Comparison of ENCODE assay signal across 25 cellular contexts in genomic region chr3:85483986-85484385, GRCh38.
DNase-seq lines count a peak whose midpoint lies in the region; ATAC-seq, FAIRE-seq and TF ChIP-seq lines count a peak whose summit lies in the region.
"Had no signal": no experiment of that assay in that cellular context is flagged by ENCODE, and none has a peak within 500 bp of the region (broad histone marks: within the 10 kb centered on the region; RNA-seq: fewer than 3 reads in every experiment).

No MANE protein-coding gene starts in this region.

- peak overlapping the region; percentile 75 for H3K27ac ChIP-seq in SK-N-MC
- H3K27ac ChIP-seq in osteoblast (ENCODE audit: low read depth, low read length): peak overlapping the region; percentile 27
- no peak overlapping the region for H3K27ac ChIP-seq in HepG2 (ENCODE audit: extremely low read length, insufficient read depth, low read length)
- H3K27ac ChIP-seq: A549; BLaER1 treated with 17β-estradiol and CSF1 and Interleukin-3, amounts not matched to agents 10 nM and 100 nM had no signal

- H3K9me3 Mint-ChIP-seq in activated T-helper 1 cell treated with anti-CD3 and anti-CD28 coated beads, Interleukin-12 subunit alpha, Interleukin-12 subunit beta, Interleukin-2, Interleukin-4 antibody, amounts not matched to agents 30 ng/mL and 10 ng/mL and 1 ng/mL, durations not matched to agents 14 hours and 24 hours and 36 hours: no peaks in the 10 kb centered on the region

- no peaks in the 10 kb centered on the region for H3K36me3 ChIP-seq in SK-N-MC (ENCODE audit: insufficient read depth, low read length)
- H3K36me3 ChIP-seq in osteoblast (ENCODE audit: insufficient read depth, low read length): no peaks in the 10 kb centered on the region
- H3K36me3 ChIP-seq in skeletal muscle satellite cell (ENCODE audit: insufficient read depth, low read length): no peaks in the 10 kb centered on the region
- H3K36me3 ChIP-seq in HepG2 (replicated peaks in 1 of 2; ENCODE audit: control insufficient read depth in 1 of 2, insufficient read depth in 2 of 2, low read length in 2 of 2): no peaks in the 10 kb centered on the region
- H3K36me3 ChIP-seq: BE2C; BLaER1 treated with 17β-estradiol and CSF1 and Interleukin-3, amounts not matched to agents 10 nM and 100 nM had no signal

- ATAC-seq in HepG2: no peak
- ATAC-seq in GM21423 (IDR thresholded peaks at IDR 0.05; ENCODE audit: unreplicated experiment): no peak
- ATAC-seq: A549, GM12878 had no signal

- POLR2A ChIA-PET in HepG2 (lab: Yijun Ruan, JAX): no interaction called here

- no peaks in the 10 kb centered on the region for H3K79me2 ChIP-seq in osteoblast (ENCODE audit: insufficient read depth, low read length)
- H3K79me2 ChIP-seq in HepG2 (ENCODE audit: insufficient read depth, low read length): no peaks in the 10 kb centered on the region

- CTCF ChIA-PET in HepG2 (lab: Yijun Ruan, JAX; ENCODE audit: low intra/inter-chr PET ratio, low total read pairs): no interaction called here

- no peaks in the 10 kb centered on the region for H3K36me3 Mint-ChIP-seq in activated T-helper 1 cell treated with anti-CD3 and anti-CD28 coated beads, Interleukin-12 subunit alpha, Interleukin-12 subunit beta, Interleukin-2, Interleukin-4 antibody, amounts not matched to agents 30 ng/mL and 10 ng/mL and 1 ng/mL, durations not matched to agents 14 hours and 24 hours and 36 hours (ENCODE audit: low read depth)
- H3K36me3 Mint-ChIP-seq: CD14-positive monocyte; CD8-positive, alpha-beta memory T cell had no signal

- in situ Hi-C loops in HepG2 (cut with HindIII; ENCODE audit: extremely low pct_ligation_motif_present, low pct_unique_long_range_greater_than_20kb): no loop called here

- H3K4me2 ChIP-seq in osteoblast (ENCODE audit: insufficient read depth, low read length): peak overlapping the region; percentile 67
- H3K4me2 ChIP-seq in skeletal muscle satellite cell (ENCODE audit: low read length): peak overlapping the region; percentile 62
- H3K4me2 ChIP-seq in HepG2 (ENCODE audit: low read depth, low read length): no peak overlapping the region
- H3K4me2 ChIP-seq: A549; BLaER1 treated with 17β-estradiol and CSF1 and Interleukin-3, amounts not matched to agents 10 nM and 100 nM had no signal

- no peak overlapping the region for H3K4me3 Mint-ChIP-seq in activated T-helper 1 cell treated with anti-CD3 and anti-CD28 coated beads, Interleukin-12 subunit alpha, Interleukin-12 subunit beta, Interleukin-2, Interleukin-4 antibody, amounts not matched to agents 30 ng/mL and 10 ng/mL and 1 ng/mL, durations not matched to agents 14 hours and 24 hours and 36 hours
- H3K4me3 Mint-ChIP-seq: CD14-positive monocyte; CD4-positive, alpha-beta T cell; CD8-positive, alpha-beta memory T cell had no signal

- no peak overlapping the region for H3K9ac ChIP-seq in SK-N-MC (ENCODE audit: insufficient read length)
- no peak overlapping the region for H3K9ac ChIP-seq in skeletal muscle satellite cell (ENCODE audit: low read depth, low read length)
- no peak overlapping the region for H3K9ac ChIP-seq in HepG2 (ENCODE audit: insufficient read depth, low read depth, low read length)
- H3K9ac ChIP-seq: BLaER1 treated with 17β-estradiol and CSF1 and Interleukin-3, amounts not matched to agents 10 nM and 100 nM had no signal

- TF ChIP-seq CTCF in osteoblast (IDR thresholded peaks at IDR 0.05; ENCODE audit: extremely low read depth, low read depth, low read length) (no peak), HepG2 (CRISPR knock-in tag; IDR thresholded peaks at IDR 0.05) (no peak)

- no peak overlapping the region for H2AFZ ChIP-seq in osteoblast (ENCODE audit: low read length)
- no peak overlapping the region for H2AFZ ChIP-seq in HepG2 (ENCODE audit: low read length)

- no peaks in the 10 kb centered on the region for H3K4me1 Mint-ChIP-seq in activated T-helper 1 cell treated with anti-CD3 and anti-CD28 coated beads, Interleukin-12 subunit alpha, Interleukin-12 subunit beta, Interleukin-2, Interleukin-4 antibody, amounts not matched to agents 30 ng/mL and 10 ng/mL and 1 ng/mL, durations not matched to agents 14 hours and 24 hours and 36 hours (ENCODE audit: low read depth)
- H3K4me1 Mint-ChIP-seq: CD14-positive monocyte; CD8-positive, alpha-beta memory T cell had no signal

- H3K27me3 Mint-ChIP-seq in activated T-helper 1 cell treated with anti-CD3 and anti-CD28 coated beads, Interleukin-12 subunit alpha, Interleukin-12 subunit beta, Interleukin-2, Interleukin-4 antibody, amounts not matched to agents 30 ng/mL and 10 ng/mL and 1 ng/mL, durations not matched to agents 14 hours and 24 hours and 36 hours (ENCODE audit: insufficient read depth): no peaks in the 10 kb centered on the region
- H3K27me3 Mint-ChIP-seq: CD4-positive, alpha-beta T cell; CD8-positive, alpha-beta memory T cell had no signal

- DNase-seq in LHCN-M2 (ENCODE audit: low read depth) (peak; percentile 58), SK-N-MC (ENCODE audit: low read depth, low spot score) (peak; percentile 76), osteoblast (ENCODE audit: insufficient read length, low spot score, missing footprints) (no peak), HepG2 (ENCODE audit: low spot score) (no peak)
- no peak for DNase-seq in activated T-helper 1 cell treated with anti-CD3 and anti-CD28 coated beads, Interleukin-12 subunit alpha, Interleukin-12 subunit beta, Interleukin-2, Interleukin-4 antibody, amounts not matched to agents 30 ng/mL and 10 ng/mL and 1 ng/mL, durations not matched to agents 14 hours and 24 hours and 36 hours (ENCODE audit: low spot score)
- DNase-seq: 8988T; ACHN; AML-193; BE2C; CD4-positive, alpha-beta T cell; CD8-positive, alpha-beta memory T cell; DMS 273 treated with DMSO at 0.1 percent for 48 hours; DMS79; EL; GDM1; GOT3; HCEC 1CT had no signal

- H3K27ac Mint-ChIP-seq in activated T-helper 1 cell treated with anti-CD3 and anti-CD28 coated beads, Interleukin-12 subunit alpha, Interleukin-12 subunit beta, Interleukin-2, Interleukin-4 antibody, amounts not matched to agents 30 ng/mL and 10 ng/mL and 1 ng/mL, durations not matched to agents 14 hours and 24 hours and 36 hours: no peak overlapping the region
- H3K27ac Mint-ChIP-seq: CD14-positive monocyte; CD4-positive, alpha-beta T cell; CD8-positive, alpha-beta memory T cell had no signal

- 0% methylated on average over 1 of the region's 1 CpG for WGBS in HepG2 (ENCODE audit: low lambda C conversion rate)

- TF ChIP-seq RAD21 in HepG2 (CRISPR knock-in tag; IDR thresholded peaks at IDR 0.05): no peak

- FAIRE-seq in HepG2 (lab: Jason Lieb, UNC): no peak
- FAIRE-seq: A549, D721Med, GM12878, H54 had no signal

- no peaks in the 10 kb centered on the region for H4K20me1 ChIP-seq in osteoblast (ENCODE audit: insufficient read depth, low read length)
- no peaks in the 10 kb centered on the region for H4K20me1 ChIP-seq in HepG2 (ENCODE audit: insufficient read depth, low read length)
- H4K20me1 ChIP-seq: BLaER1 treated with 17β-estradiol and CSF1 and Interleukin-3, amounts not matched to agents 10 nM and 100 nM had no signal

- no TSS peak for BruUV-seq in HepG2 (replicated peaks; lab: Mats Ljungman, UMichigan)

- H3K9me3 ChIP-seq in SK-N-MC (ENCODE audit: low read depth, low read length): no peaks in the 10 kb centered on the region
- H3K9me3 ChIP-seq in osteoblast (ENCODE audit: low read depth, low read length): no peaks in the 10 kb centered on the region
- no peaks in the 10 kb centered on the region for H3K9me3 ChIP-seq in skeletal muscle satellite cell (replicated peaks; ENCODE audit: low read length)
- no peaks in the 10 kb centered on the region for H3K9me3 ChIP-seq in HepG2 (ENCODE audit: low read length)
- H3K9me3 ChIP-seq: A549, BE2C had no signal

- H3K4me1 ChIP-seq in osteoblast (ENCODE audit: insufficient read depth, low read length) (no peaks in the 10 kb centered on the region), skeletal muscle satellite cell (ENCODE audit: control insufficient read depth, insufficient read depth, low read length) (peaks cover 34% of the 10 kb centered on the region), HepG2 (ENCODE audit: insufficient read depth, low read length) (no peaks in the 10 kb centered on the region)
- H3K4me1 ChIP-seq: A549 had no signal

- peak overlapping the region; percentile 46 for H3K4me3 ChIP-seq in SK-N-MC
- no peak overlapping the region for H3K4me3 ChIP-seq in osteoblast (ENCODE audit: insufficient read depth, low read length)
- no peak overlapping the region for H3K4me3 ChIP-seq in skeletal muscle satellite cell (ENCODE audit: low read length)
- no peak overlapping the region for H3K4me3 ChIP-seq in HepG2 (replicated peaks in 1 of 3; ENCODE audit: insufficient read depth in 1 of 3, low read depth in 2 of 3, low read length in 3 of 3)
- H3K4me3 ChIP-seq: A549; BLaER1 treated with 17β-estradiol and CSF1 and Interleukin-3, amounts not matched to agents 10 nM and 100 nM; GM12878 had no signal

- H3K27me3 ChIP-seq in osteoblast (ENCODE audit: insufficient read depth, low read length): no peaks in the 10 kb centered on the region
- H3K27me3 ChIP-seq in skeletal muscle satellite cell (ENCODE audit: control insufficient read depth, insufficient read depth, low read length): no peaks in the 10 kb centered on the region
- H3K27me3 ChIP-seq in HepG2 (ENCODE audit: control insufficient read depth in 1 of 2, insufficient read depth in 2 of 2, low read length in 2 of 2): no peaks in the 10 kb centered on the region
- H3K27me3 ChIP-seq: BE2C; BLaER1 treated with 17β-estradiol and CSF1 and Interleukin-3, amounts not matched to agents 10 nM and 100 nM had no signal

- intact Hi-C loops in activated T-helper 1 cell treated with anti-CD3 and anti-CD28 coated beads, Interleukin-12 subunit alpha, Interleukin-12 subunit beta, Interleukin-2, Interleukin-4 antibody, amounts not matched to agents 30 ng/mL and 10 ng/mL and 1 ng/mL, durations not matched to agents 14 hours and 24 hours and 36 hours (cut with micrococcal nuclease): no loop called here
- intact Hi-C loops in HepG2 (cut with micrococcal nuclease; ENCODE audit: unreplicated experiment): no loop called here

- no peak for TF ChIP-seq POLR2A in HepG2 (IDR thresholded peaks at IDR 0.05; ENCODE audit: insufficient read depth in 1 of 2, low read depth in 2 of 2, low read length in 2 of 2)

- no peak for TF ChIP-seq EP300 in HepG2 (IDR thresholded peaks at IDR 0.05; ENCODE audit: low read depth in 2 of 2, low read length in 2 of 2)
- TF ChIP-seq EP300 in HepG2 (CRISPR knock-in tag; IDR thresholded peaks at IDR 0.05; ENCODE audit: borderline replicate concordance): no peak

TF ChIP-seq in HepG2, 621 proteins besides CTCF, POLR2A, EP300 and RAD21 (continues in another document):
- no peak for TF ChIP-seq ZNF335 (CRISPR knock-in tag; IDR thresholded peaks at IDR 0.05)
- TF ChIP-seq SMAD1 (CRISPR knock-in tag; IDR thresholded peaks at IDR 0.05; ENCODE audit: borderline replicate concordance, low read depth): no peak
- TF ChIP-seq GABPA (IDR thresholded peaks at IDR 0.05; ENCODE audit: low read depth, low read length): no peak
- TF ChIP-seq GABPA (CRISPR knock-in tag; IDR thresholded peaks at IDR 0.05; ENCODE audit: low read depth): no peak
- no peak for TF ChIP-seq MED8 (CRISPR knock-in tag; IDR thresholded peaks at IDR 0.05; ENCODE audit: insufficient replicate concordance)
- TF ChIP-seq ZNF33A (CRISPR knock-in tag; IDR thresholded peaks at IDR 0.05; ENCODE audit: borderline replicate concordance): no peak
- TF ChIP-seq MTA3 (CRISPR knock-in tag; IDR thresholded peaks at IDR 0.05): no peak
- no peak for TF ChIP-seq ZNF878 (CRISPR knock-in tag; IDR thresholded peaks at IDR 0.05)

Comparison
In these comparisons a context has a peak if more than half of its experiments do, and no peak if none do; other contexts are left out.
1. DNase-seq: peak in LHCN-M2 (single experiment) and SK-N-MC (single experiment); none in osteoblast (single experiment), activated T-helper 1 cell treated with anti-CD3 and anti-CD28 coated beads, Interleukin-12 subunit alpha, Interleukin-12 subunit beta, Interleukin-2, Interleukin-4 antibody, amounts not matched to agents 30 ng/mL and 10 ng/mL and 1 ng/mL, durations not matched to agents 14 hours and 24 hours and 36 hours (single experiment) and HepG2 (single experiment).